ENCODE assay signal across 8 cellular contexts in the genomic region with DNA sequence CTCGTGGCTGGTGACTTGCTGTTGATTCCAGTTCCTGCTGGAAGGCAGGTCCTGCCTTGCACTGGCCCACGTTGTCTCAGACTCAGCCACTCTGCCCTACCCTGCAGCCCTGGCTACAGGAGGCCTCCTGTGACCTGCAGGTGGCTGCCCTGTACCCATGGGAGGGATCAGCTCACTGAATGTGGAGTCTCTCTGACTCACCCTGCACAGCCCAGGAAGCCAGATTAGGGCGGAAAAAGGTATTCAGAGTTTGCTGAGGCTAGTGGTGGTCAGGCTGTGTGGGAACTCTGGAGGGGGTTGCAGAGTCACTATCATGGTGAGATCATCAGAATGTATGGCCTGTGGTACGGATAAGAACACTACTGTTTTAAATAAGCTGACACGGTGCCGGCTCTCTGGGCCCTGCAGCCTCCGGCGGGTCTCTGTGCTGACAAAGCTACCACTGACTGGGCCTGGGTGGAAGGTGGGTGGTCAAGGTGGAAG. TPM values are rescaled to one million over a fixed set of nuclear protein-coding genes. Genes with fewer than 3 reads are reported as not detected.
DNase-seq lines count a peak whose midpoint lies in the region; ATAC-seq lines count a peak whose summit lies in the region.

No MANE protein-coding gene starts in this region.

- H3K4me3 ChIP-seq in Karpas-422 (ENCODE audit: low read length), result peak overlapping the region; percentile 13; the same call in 1 of the 2 replicates

- H3K27me3 ChIP-seq in Karpas-422 (ENCODE audit: low read length), result no peaks in the 10 kb centered on the region

- peak overlapping the region; percentile 72 for H3K9ac ChIP-seq in Karpas-422 (ENCODE audit: low read length)

- DNase-seq in DMS53 (lab: John Stamatoyannopoulos, UW), result peak; percentile 73
- DNase-seq in Karpas-422, result peak; percentile 96
- DNase-seq in activated naive CD8-positive, alpha-beta T cell treated with anti-CD3 and anti-CD28 coated beads for 36 hours, result peak; percentile 58
- DNase-seq in left colon, result peak in 1 of 2 donors; percentile 83
- no peak for DNase-seq in RPMI8226

- H4K20me1 ChIP-seq in Karpas-422 (ENCODE audit: insufficient read depth, low read depth, low read length), result no peaks in the 10 kb centered on the region

- ATAC-seq in left colon (peak; percentile 74), GM18520 (IDR thresholded peaks at IDR 0.05; ENCODE audit: unreplicated experiment) (no peak), HG03457 (IDR thresholded peaks at IDR 0.05; ENCODE audit: unreplicated experiment) (no peak), HG03520 (IDR thresholded peaks at IDR 0.05; ENCODE audit: unreplicated experiment) (no peak)

- H2AFZ ChIP-seq in Karpas-422 (ENCODE audit: low read length), result no peak overlapping the region

- peak overlapping the region; percentile 18 for H3K4me3 Mint-ChIP-seq in activated naive CD8-positive, alpha-beta T cell treated with anti-CD3 and anti-CD28 coated beads for 36 hours

- peaks cover 4% of the 10 kb centered on the region for H3K36me3 Mint-ChIP-seq in activated naive CD8-positive, alpha-beta T cell treated with anti-CD3 and anti-CD28 coated beads for 36 hours

- no peaks in the 10 kb centered on the region for H3K9me2 ChIP-seq in Karpas-422 (replicated peaks; ENCODE audit: insufficient read depth, low read length)

- peaks cover 28% of the 10 kb centered on the region; the same call in 1 of the 2 replicates for H3K36me3 ChIP-seq in Karpas-422 (ENCODE audit: insufficient read depth, low read length)

- no peaks in the 10 kb centered on the region for H3K79me2 ChIP-seq in Karpas-422 (ENCODE audit: low read length)

- peak overlapping the region; percentile 97 for H3K27ac ChIP-seq in Karpas-422 (ENCODE audit: low read length)

- H3K4me2 ChIP-seq in Karpas-422 (ENCODE audit: low read depth, low read length, poor library complexity, severe bottlenecking), result peak overlapping the region; percentile 67

- peak overlapping the region; percentile 39 for H3K27ac Mint-ChIP-seq in activated naive CD8-positive, alpha-beta T cell treated with anti-CD3 and anti-CD28 coated beads for 36 hours

- H3K9me3 Mint-ChIP-seq in activated naive CD8-positive, alpha-beta T cell treated with anti-CD3 and anti-CD28 coated beads for 36 hours, result no peaks in the 10 kb centered on the region

- intact Hi-C loops in left colon (cut with DNase I, micrococcal nuclease), result no loop called here

- no peaks in the 10 kb centered on the region for H3K9me3 ChIP-seq in Karpas-422 (ENCODE audit: low read length)

- peaks cover 7% of the 10 kb centered on the region for H3K4me1 Mint-ChIP-seq in activated naive CD8-positive, alpha-beta T cell treated with anti-CD3 and anti-CD28 coated beads for 36 hours

- H3K4me1 ChIP-seq in Karpas-422 (ENCODE audit: low read length), result peaks cover 90% of the 10 kb centered on the region

- H3K27me3 Mint-ChIP-seq in activated naive CD8-positive, alpha-beta T cell treated with anti-CD3 and anti-CD28 coated beads for 36 hours, result no peaks in the 10 kb centered on the region

RNA-seq across cellular contexts. Expression of gene PYGB, which starts 24.7 kb away (rescaled TPM):
- total RNA-seq in Karpas-422 (2014; rRNA removed; shearing (Covaris generic); ENCODE audit: low replicate concordance), result 188 and 302 TPM in 2 replicates
- 10 to 100 TPM; 30.3 to 31.0 TPM for total RNA-seq in activated naive CD8-positive, alpha-beta T cell treated with anti-CD3 and anti-CD28 coated beads for 36 hours
- total RNA-seq in left colon, result 100 to 1,000 TPM; 275 to 329 TPM

RNA-seq across cellular contexts. Expression of gene ENTPD6, which starts 27.7 kb away (rescaled TPM):
- total RNA-seq in Karpas-422 (2014; rRNA removed; shearing (Covaris generic); ENCODE audit: low replicate concordance), result 100 and 125 TPM in 2 replicates
- total RNA-seq in activated naive CD8-positive, alpha-beta T cell treated with anti-CD3 and anti-CD28 coated beads for 36 hours, result 10 to 100 TPM; 35.2 to 40.2 TPM
- 100 to 1,000 TPM; 135 to 157 TPM for total RNA-seq in left colon
